In the genomic region with DNA sequence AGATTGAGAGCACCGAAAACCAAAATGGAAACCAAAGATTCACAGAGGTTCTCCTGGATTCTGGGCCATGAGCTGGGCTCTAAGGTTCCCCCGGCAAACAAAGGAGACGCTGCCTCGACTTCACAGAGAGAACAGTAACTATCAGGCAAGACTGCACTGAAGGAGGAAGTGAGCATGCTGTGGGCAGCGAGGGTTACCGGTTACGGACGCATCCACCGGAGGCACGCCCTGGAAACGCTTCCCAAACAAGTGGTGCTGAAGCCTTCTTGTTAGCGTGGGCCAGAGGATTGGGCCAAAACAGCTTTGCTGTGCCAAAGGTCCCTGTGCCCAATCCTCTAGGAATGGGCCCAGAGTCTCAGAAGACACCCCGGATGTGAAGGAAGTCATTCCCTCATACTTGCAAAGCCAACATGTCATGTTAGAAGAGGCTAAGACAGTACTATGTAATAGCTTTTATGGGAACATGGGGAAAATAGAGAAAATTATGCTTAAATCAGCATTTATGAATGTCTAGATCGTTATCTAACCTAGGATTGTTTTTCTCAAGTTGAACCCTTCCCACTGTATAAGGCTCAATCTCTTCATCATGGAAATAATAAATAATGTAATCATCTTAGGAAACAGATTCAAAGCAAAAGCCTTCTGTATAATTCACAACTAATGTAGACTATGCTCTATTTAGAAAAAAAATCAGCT, we compare ENCODE assay signal across 20 cellular contexts.
"Had no signal": no experiment of that assay in that cellular context is flagged by ENCODE, and none has a peak within 500 bp of the region (broad histone marks: within the 10 kb centered on the region; RNA-seq: fewer than 3 reads in every experiment).

No MANE protein-coding gene starts in this region.

- H3K9me3 Mint-ChIP-seq: activated naive CD8-positive, alpha-beta T cell treated with anti-CD3 and anti-CD28 coated beads for 36 hours; activated T-cell treated with anti-CD3 and anti-CD28 coated beads, Interleukin-2, amount 50 U/mL, for 4 hours; central memory CD8-positive, alpha-beta T cell; naive thymus-derived CD8-positive, alpha-beta T cell; type B pancreatic cell; WTC11 had no signal

- H3K4me3 Mint-ChIP-seq: activated naive CD8-positive, alpha-beta T cell treated with anti-CD3 and anti-CD28 coated beads for 36 hours; activated T-cell treated with anti-CD3 and anti-CD28 coated beads, Interleukin-2, amount 50 U/mL, for 4 hours; central memory CD8-positive, alpha-beta T cell; naive thymus-derived CD8-positive, alpha-beta T cell; type B pancreatic cell; WTC11 had no signal

- H3K4me3 ChIP-seq: heart right ventricle, lung, thoracic aorta had no signal

- H3K36me3 Mint-ChIP-seq: activated naive CD8-positive, alpha-beta T cell treated with anti-CD3 and anti-CD28 coated beads for 36 hours; naive thymus-derived CD8-positive, alpha-beta T cell; type B pancreatic cell; WTC11 had no signal

- H3K27me3 Mint-ChIP-seq: activated naive CD8-positive, alpha-beta T cell treated with anti-CD3 and anti-CD28 coated beads for 36 hours; central memory CD8-positive, alpha-beta T cell; progenitor cell of endocrine pancreas; type B pancreatic cell had no signal

- H3K27ac ChIP-seq: heart right ventricle, thoracic aorta had no signal

- H3K27ac Mint-ChIP-seq: activated naive CD8-positive, alpha-beta T cell treated with anti-CD3 and anti-CD28 coated beads for 36 hours; naive thymus-derived CD8-positive, alpha-beta T cell; progenitor cell of endocrine pancreas; type B pancreatic cell; WTC11 had no signal

- ATAC-seq: activated T-cell treated with anti-CD3 and anti-CD28 coated beads, Interleukin-2, amount 50 U/mL, for 4 hours; heart right ventricle; naive thymus-derived CD8-positive, alpha-beta T cell; WTC11 had no signal

- H3K36me3 ChIP-seq: heart right ventricle, thoracic aorta had no signal

- H3K4me1 Mint-ChIP-seq: activated naive CD8-positive, alpha-beta T cell treated with anti-CD3 and anti-CD28 coated beads for 36 hours; central memory CD8-positive, alpha-beta T cell; WTC11 had no signal

- DNase-seq: activated CD8-positive, alpha-beta memory T cell treated with anti-CD3 and anti-CD28 coated beads, Interleukin-2, amount 50 U/mL, for 4 hours; activated naive CD4-positive, alpha-beta T cell treated with Interleukin-2 at 50 U/mL for 16 hours; activated naive CD8-positive, alpha-beta T cell treated with anti-CD3 and anti-CD28 coated beads for 36 hours; activated T-cell treated with anti-CD3 and anti-CD28 coated beads, Interleukin-2, amount 50 U/mL, for 4 hours; foreskin fibroblast; heart right ventricle; islet precursor cell; naive thymus-derived CD8-positive, alpha-beta T cell; stimulated activated CD4-positive, alpha-beta T cell treated with anti-CD3 and anti-CD28 coated beads, Interleukin-4, amount 100 ng/mL, for 24 hours; stimulated activated naive CD4-positive, alpha-beta T cell treated with Interleukin-2 at 50 U/mL for 16 hours; T-helper 1 cell had no signal

- H3K9me3 ChIP-seq: heart right ventricle, thoracic aorta had no signal

- FAIRE-seq: astrocyte, colon, endometrium had no signal
